ENCODE assay signal across 3 cellular contexts in genomic region chr21:40895697-40896096, GRCh38.
TF ChIP-seq lines count a peak whose summit lies in the region.

No MANE protein-coding gene starts in this region.

TF ChIP-seq in HEK293, 187 proteins besides CTCF, POLR2A, EP300 and RAD21:
- TF ChIP-seq TRIM28 (IDR thresholded peaks at IDR 0.05; ENCODE audit: borderline replicate concordance, low read length) = 0 out of 2 replicates have a peak, but pooled peaks have one; percentile 28
- TF ChIP-seq SETDB1 (IDR thresholded peaks at IDR 0.05; ENCODE audit: insufficient read length, low read length) = peak; percentile 78

TF ChIP-seq in K562, 482 proteins besides CTCF, POLR2A, EP300 and RAD21:
- TF ChIP-seq ZNF431 (CRISPR knock-in tag; IDR thresholded peaks at IDR 0.05) = peak; percentile 82; the same call in 1 of the 2 replicates
TF ChIP-seq in K562: peak in this region for 1; not testable (repeated sequence) for 481.

TF ChIP-seq in HepG2, 621 proteins besides CTCF, POLR2A, EP300 and RAD21:
- TF ChIP-seq ZNF431 (CRISPR knock-in tag; IDR thresholded peaks at IDR 0.05; ENCODE audit: borderline replicate concordance, low read depth) = 0 out of 2 replicates have a peak, but pooled peaks have one; percentile 31
TF ChIP-seq in HepG2: peak in this region for 1; not testable (repeated sequence) for 620.
